20 cellular contexts compared by ENCODE assay signal in the genomic region with DNA sequence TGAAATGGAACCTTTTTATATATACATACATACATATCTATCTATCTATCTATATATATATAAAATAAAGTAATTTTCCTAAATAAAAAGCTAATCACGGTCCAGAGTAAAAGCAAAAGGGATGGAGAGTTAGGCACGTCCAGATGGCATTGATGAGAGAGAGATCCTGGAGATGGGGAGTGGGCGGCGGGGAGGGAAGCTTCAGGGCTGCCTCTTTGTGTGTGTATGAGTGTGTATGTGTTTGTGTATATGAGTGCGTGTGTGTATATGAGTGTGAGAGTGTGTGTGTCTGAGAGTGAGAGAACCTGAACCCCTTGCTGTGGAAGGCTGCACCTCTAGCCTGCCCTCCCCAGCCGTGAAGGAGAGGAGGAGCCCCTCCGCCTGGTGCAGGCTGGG. TPM values are rescaled to one million over a fixed set of nuclear protein-coding genes. Genes with fewer than 3 reads are reported as not detected.
A peak's percentile ranks its signal among the peaks of the same experiment; 100 is the strongest.
DNase-seq lines count a peak whose midpoint lies in the region; TF ChIP-seq lines count a peak whose summit lies in the region.
"Had no signal": no experiment of that assay in that cellular context is flagged by ENCODE, and none has a peak within 500 bp of the region (broad histone marks: within the 10 kb centered on the region; RNA-seq: fewer than 3 reads in every experiment).

No MANE protein-coding gene starts in this region.

- no peaks in the 10 kb centered on the region for H3K79me2 ChIP-seq in trophoblast cell (ENCODE audit: control insufficient read depth, insufficient read depth, low read length, poor library complexity)

- H2BK5ac ChIP-seq in trophoblast cell (ENCODE audit: low read depth, low read length, poor library complexity): no peak overlapping the region

- H2AK5ac ChIP-seq in trophoblast cell (ENCODE audit: low read length): no peak overlapping the region

- H3K9me3 ChIP-seq in HEK293 (ENCODE audit: control insufficient read depth, insufficient read depth, low read depth, low read length) (no peaks in the 10 kb centered on the region), liver (ENCODE audit: control insufficient read depth in 4 of 4, low read length in 3 of 4) (no peaks in the 10 kb centered on the region), trophoblast cell (ENCODE audit: insufficient read depth, low read depth, low read length) (peaks cover 9% of the 10 kb centered on the region)
- H3K9me3 ChIP-seq: gastroesophageal sphincter, neutrophil, tibial artery had no signal

- intact Hi-C loops in activated CD4-positive, alpha-beta memory T cell treated with anti-CD3 and anti-CD28 coated beads for 36 hours (cut with micrococcal nuclease): no loop called here

- no peaks in the 10 kb centered on the region for H3K4me1 Mint-ChIP-seq in activated CD4-positive, alpha-beta memory T cell treated with anti-CD3 and anti-CD28 coated beads for 36 hours (ENCODE audit: low read depth)
- H3K4me1 Mint-ChIP-seq: activated CD4-positive, alpha-beta T cell treated with anti-CD3 and anti-CD28 coated beads for 36 hours had no signal

- no peak overlapping the region for H3K27ac Mint-ChIP-seq in activated CD4-positive, alpha-beta memory T cell treated with anti-CD3 and anti-CD28 coated beads for 36 hours
- H3K27ac Mint-ChIP-seq: activated CD4-positive, alpha-beta T cell treated with anti-CD3 and anti-CD28 coated beads for 36 hours; activated T-helper 17 cell treated with anti-CD3 and anti-CD28 coated beads, Interleukin-2, amount 50 U/mL, for 72 hours; progenitor cell of endocrine pancreas had no signal

- WGBS in liver: 81% methylated on average over 7 of the region's 7 CpGs
- no CpG with 5 or more reads among the region's 7 CpGs for WGBS in trophoblast cell (ENCODE audit: extremely low coverage, insufficient coverage, insufficient read length)

- no peak overlapping the region for H3K9ac ChIP-seq in liver (ENCODE audit: low read depth in 1 of 2, low read length in 2 of 2)
- no peak overlapping the region for H3K9ac ChIP-seq in trophoblast cell (ENCODE audit: low read length)

- H3K27ac ChIP-seq in HEK293 (ENCODE audit: extremely low read depth, low read depth, low read length): no peak overlapping the region
- H3K27ac ChIP-seq in VCaP: peak overlapping the region; percentile 90
- H3K27ac ChIP-seq in liver (ENCODE audit: low read depth in 1 of 2, low read length in 2 of 2): peak overlapping the region; percentile 55 to 58
- H3K27ac ChIP-seq in trophoblast cell (ENCODE audit: low read depth, low read length): no peak overlapping the region
- H3K27ac ChIP-seq: C4-2B, gastroesophageal sphincter, neutrophil, tibial artery had no signal

- no peak for TF ChIP-seq RAD21 in liver (IDR thresholded peaks at IDR 0.05)

- H3K27me3 ChIP-seq in liver (ENCODE audit: control insufficient read depth in 4 of 4, insufficient read depth in 4 of 4, low read length in 3 of 4) (no peaks in the 10 kb centered on the region), trophoblast cell (ENCODE audit: insufficient read depth, low read length) (no peaks in the 10 kb centered on the region)

- no peak overlapping the region for H2AFZ ChIP-seq in trophoblast cell (ENCODE audit: insufficient read depth, low read length, poor library complexity)

- no peak overlapping the region for H3K18ac ChIP-seq in trophoblast cell (ENCODE audit: low read length)

- H3K9me3 Mint-ChIP-seq in activated CD4-positive, alpha-beta memory T cell treated with anti-CD3 and anti-CD28 coated beads for 36 hours: no peaks in the 10 kb centered on the region
- H3K9me3 Mint-ChIP-seq: activated T-helper 17 cell treated with anti-CD3 and anti-CD28 coated beads, Interleukin-2, amount 50 U/mL, for 72 hours had no signal

- DNase-seq in trophoblast cell: no peak
- no peak for DNase-seq in NCI-H1694 (lab: John Stamatoyannopoulos, UW)
- DNase-seq in NCI-H146 treated with DMSO at 0.1 percent for 48 hours (lab: John Stamatoyannopoulos, UW; ENCODE audit: unreplicated experiment): no peak
- no peak for DNase-seq in activated CD4-positive, alpha-beta memory T cell treated with anti-CD3 and anti-CD28 coated beads for 36 hours
- DNase-seq: activated CD4-positive, alpha-beta T cell treated with anti-CD3 and anti-CD28 coated beads for 36 hours; activated naive CD4-positive, alpha-beta T cell treated with anti-CD3 and anti-CD28 coated beads, Interleukin-2, amount 50 U/mL, for 16 hours; effector CD4-positive, alpha-beta T cell; left cardiac atrium; NCI-H187 treated with DMSO at 0.1 percent for 48 hours; NCI-H2171; T-helper 17 cell; tibial artery had no signal

- H3K4me3 Mint-ChIP-seq in activated CD4-positive, alpha-beta memory T cell treated with anti-CD3 and anti-CD28 coated beads for 36 hours: no peak overlapping the region
- H3K4me3 Mint-ChIP-seq: activated CD4-positive, alpha-beta T cell treated with anti-CD3 and anti-CD28 coated beads for 36 hours; activated T-helper 17 cell treated with anti-CD3 and anti-CD28 coated beads, Interleukin-2, amount 50 U/mL, for 72 hours; T-helper 17 cell had no signal

- no peak for TF ChIP-seq CTCF in HEK293 (tag by site-specific recombination; IDR thresholded peaks at IDR 0.05)
- no peak for TF ChIP-seq CTCF in VCaP (conservative IDR thresholded peaks at IDR 0.05)
- no peak for TF ChIP-seq CTCF in liver (IDR thresholded peaks at IDR 0.05; ENCODE audit: low read depth, low read length, missing input control)

- peaks cover 35% of the 10 kb centered on the region for H3K27me3 Mint-ChIP-seq in activated CD4-positive, alpha-beta memory T cell treated with anti-CD3 and anti-CD28 coated beads for 36 hours

- CTCF ChIA-PET in HEK293 (lab: Yijun Ruan, JAX): interaction anchor here (0.6 to 9.7 kb wide), 30 partner anchors 8 to 913 kb away, joined by 3 to 231 read pairs (median 8); partner anchors contain the start of genes ANKRD40, CACNA1G and SPATA20
- CTCF ChIA-PET in activated CD4-positive, alpha-beta memory T cell treated with anti-CD3 and anti-CD28 coated beads for 36 hours (lab: Charles Lee): interaction anchor here (0.7 to 4.9 kb wide), 13 partner anchors 10 to 157 kb away, joined by 3 to 45 read pairs (median 5); partner anchors contain the start of genes RSAD1 and SPATA20

- H3K23ac ChIP-seq in trophoblast cell (ENCODE audit: low read length): no peak overlapping the region

- H3K36me3 Mint-ChIP-seq in activated CD4-positive, alpha-beta memory T cell treated with anti-CD3 and anti-CD28 coated beads for 36 hours: no peaks in the 10 kb centered on the region

- no peak overlapping the region for H3K14ac ChIP-seq in trophoblast cell (ENCODE audit: low read length)

- POLR2A ChIA-PET in HEK293 (lab: Yijun Ruan, JAX): interaction anchor here (0.8 to 2.3 kb wide), 5 partner anchors 12 to 239 kb away, joined by 3 to 8 read pairs (median 5); partner anchors contain the start of genes CACNA1G and LUC7L3
- POLR2A ChIA-PET in activated CD4-positive, alpha-beta memory T cell treated with anti-CD3 and anti-CD28 coated beads for 36 hours (lab: Charles Lee): no interaction called here

- no peak overlapping the region for H4K8ac ChIP-seq in trophoblast cell (ENCODE audit: low read depth, low read length)

- H2BK120ac ChIP-seq in trophoblast cell (ENCODE audit: insufficient read depth, low read length, poor library complexity): no peak overlapping the region

- no peaks in the 10 kb centered on the region for H3K79me1 ChIP-seq in trophoblast cell (ENCODE audit: low read length)

- H3K4ac ChIP-seq in trophoblast cell (ENCODE audit: low read depth, low read length): no peak overlapping the region

- H3K36me3 ChIP-seq in HEK293 (ENCODE audit: control insufficient read depth in 2 of 2, insufficient read depth in 1 of 2, low read length in 2 of 2): no peaks in the 10 kb centered on the region
- H3K36me3 ChIP-seq in liver (ENCODE audit: control insufficient read depth in 4 of 4, insufficient read depth in 3 of 4, low read depth in 1 of 4, low read length in 3 of 4): no peaks in the 10 kb centered on the region
- no peaks in the 10 kb centered on the region for H3K36me3 ChIP-seq in trophoblast cell (ENCODE audit: control insufficient read depth in 1 of 2, insufficient read depth in 2 of 2, low read length in 2 of 2)
- H3K36me3 ChIP-seq: gastroesophageal sphincter, neutrophil, tibial artery had no signal

- no peak overlapping the region for H3K4me3 ChIP-seq in HEK293 (ENCODE audit: low read depth, low read length)
- H3K4me3 ChIP-seq in liver (ENCODE audit: low read depth in 1 of 3, low read length in 3 of 3): no peak overlapping the region
- no peak overlapping the region for H3K4me3 ChIP-seq in trophoblast cell (ENCODE audit: low read depth, low read length)
- H3K4me3 ChIP-seq: gastroesophageal sphincter, tibial artery had no signal

- no peaks in the 10 kb centered on the region; the same call in 1 of the 2 replicates for H3K4me1 ChIP-seq in HEK293 (ENCODE audit: control insufficient read depth, insufficient read depth, low read length)
- H3K4me1 ChIP-seq in liver (ENCODE audit: control insufficient read depth in 4 of 4, insufficient read depth in 4 of 4, low read length in 3 of 4): peaks cover 5 to 22% (median 13%) of the 10 kb centered on the region in 4 donors
- peaks cover 15% of the 10 kb centered on the region in 2 experiments for H3K4me1 ChIP-seq in trophoblast cell (ENCODE audit: control insufficient read depth in 1 of 2, insufficient read depth in 2 of 2, low read length in 2 of 2)

- H4K12ac ChIP-seq in trophoblast cell (ENCODE audit: low read depth, low read length): no peak overlapping the region

- no peak overlapping the region for H4K91ac ChIP-seq in trophoblast cell (ENCODE audit: low read depth, low read length)

- H3K4me2 ChIP-seq in trophoblast cell (ENCODE audit: low read length): peak overlapping the region; percentile 44

- H2BK12ac ChIP-seq in trophoblast cell (ENCODE audit: low read length): no peak overlapping the region

TF ChIP-seq in HEK293, 187 proteins besides CTCF, POLR2A, EP300 and RAD21 (continues in another document):
- no peak for TF ChIP-seq ZNF549 (tag by site-specific recombination; IDR thresholded peaks at IDR 0.05)
- TF ChIP-seq ZNF521 (tag by site-specific recombination; IDR thresholded peaks at IDR 0.05): no peak
- TF ChIP-seq ZNF596 (tag by site-specific recombination; IDR thresholded peaks at IDR 0.05): no peak
- TF ChIP-seq ZNF266 (tag by site-specific recombination; IDR thresholded peaks at IDR 0.05; ENCODE audit: low read depth): no peak
- no peak for TF ChIP-seq ZNF16 (tag by site-specific recombination; IDR thresholded peaks at IDR 0.05; ENCODE audit: low read depth)

TF ChIP-seq in liver, 16 proteins besides CTCF, POLR2A, EP300 and RAD21:
- TF ChIP-seq EGR1 (IDR thresholded peaks at IDR 0.05; ENCODE audit: low read depth in 2 of 2) (no peak), GABPA (IDR thresholded peaks at IDR 0.05 in 1 of 2, conservative IDR thresholded peaks at IDR 0.05 in 1 of 2) (no peak)

RNA-seq across cellular contexts. Expression of gene ABCC3, which starts 7.3 kb away (rescaled TPM):
- total RNA-seq in liver: 100 to 1,000 TPM in 1 of 2 donors, 10 to 100 TPM in 1; 10.5 to 197 TPM
- polyA plus RNA-seq in liver: 10 to 100 TPM; 66.7 to 94.3 TPM
- polyA plus RNA-seq in trophoblast cell (2013): 0.04 and 0.07 TPM in 2 replicates
- not detected for total RNA-seq in activated CD4-positive, alpha-beta memory T cell treated with anti-CD3 and anti-CD28 coated beads for 36 hours
- total RNA-seq: activated CD4-positive, alpha-beta T cell treated with anti-CD3 and anti-CD28 coated beads for 36 hours had no signal

Comparison
In these comparisons a context has a peak if more than half of its experiments do, and no peak if none do; other contexts are left out.
1. H3K27ac ChIP-seq: peak in VCaP (single experiment) and liver (2 of 2); none in HEK293 (single experiment) and trophoblast cell (single experiment).
2. RNA of gene ABCC3, which starts 7.3 kb away (total RNA-seq): 10.5 to 197 TPM in liver; not detected in activated CD4-positive, alpha-beta memory T cell treated with anti-CD3 and anti-CD28 coated beads for 36 hours; every median in the first group is over 10 times any median in the second.